Comparison of ENCODE assay signal across 23 cellular contexts in the genomic region with DNA sequence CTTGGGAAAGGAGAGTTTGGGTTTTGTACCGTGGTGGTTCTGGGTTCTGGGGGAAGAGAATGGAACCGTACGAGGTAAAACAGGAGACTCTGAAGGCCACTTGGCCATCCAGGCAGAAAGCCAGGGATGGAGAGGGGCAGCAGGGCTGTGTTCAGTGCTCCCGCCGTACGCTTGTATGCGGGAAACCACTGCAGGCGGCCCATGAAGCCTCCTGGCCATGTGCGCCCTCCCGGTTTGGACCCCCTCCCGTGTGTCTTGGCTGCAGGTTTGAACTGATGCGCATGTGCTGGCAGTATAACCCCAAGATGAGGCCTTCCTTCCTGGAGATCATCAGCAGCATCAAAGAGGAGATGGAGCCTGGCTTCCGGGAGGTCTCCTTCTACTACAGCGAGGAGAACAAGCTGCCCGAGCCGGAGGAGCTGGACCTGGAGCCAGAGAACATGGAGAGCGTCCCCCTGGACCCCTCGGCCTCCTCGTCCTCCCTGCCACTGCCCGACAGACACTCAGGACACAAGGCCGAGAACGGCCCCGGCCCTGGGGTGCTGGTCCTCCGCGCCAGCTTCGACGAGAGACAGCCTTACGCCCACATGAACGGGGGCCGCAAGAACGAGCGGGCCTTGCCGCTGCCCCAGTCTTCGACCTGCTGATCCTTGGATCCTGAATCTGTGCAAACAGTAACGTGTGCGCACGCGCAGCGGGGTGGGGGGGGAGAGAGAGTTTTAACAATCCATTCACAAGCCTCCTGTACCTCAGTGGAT. TPM values are rescaled to one million over a fixed set of nuclear protein-coding genes. Genes with fewer than 3 reads are reported as not detected.
"Had no signal": no experiment of that assay in that cellular context is flagged by ENCODE, and none has a peak within 500 bp of the region (broad histone marks: within the 10 kb centered on the region; RNA-seq: fewer than 3 reads in every experiment).

No MANE protein-coding gene starts in this region.

- H3K27me3 ChIP-seq: adrenal gland, pancreas had no signal

- FAIRE-seq: keratinocyte, pancreas had no signal

- DNase-seq: activated CD4-positive, alpha-beta T cell treated with anti-CD3 and anti-CD28 coated beads, Interleukin-2, amount 50 U/mL, for 1 hour; activated CD4-positive, CD25-positive, alpha-beta regulatory T cell treated with anti-CD3 and anti-CD28 coated beads, Interleukin-2, amount 50 U/mL, for 72 hours; activated CD8-positive, alpha-beta memory T cell treated with anti-CD3 and anti-CD28 coated beads, Interleukin-2, amount 50 U/mL, for 4 hours; activated effector memory CD4-positive, alpha-beta T cell treated with anti-CD3 and anti-CD28 coated beads, Interleukin-2, amount 50 U/mL, for 16 hours; activated T-cell treated with anti-CD3 and anti-CD28 coated beads, Interleukin-2, amount 50 U/mL, for 48 hours; effector memory CD4-positive, alpha-beta T cell; foreskin fibroblast; glutamatergic neuron; hippocampal formation; left ventricle myocardium inferior; mammary epithelial cell; pancreas; stimulated activated CD8-positive, alpha-beta memory T cell treated with anti-CD3 and anti-CD28 coated beads, Interleukin-4, amount 100 ng/mL, for 48 hours; stimulated activated naive CD4-positive, alpha-beta T cell treated with Interleukin-2 at 50 U/mL for 16 hours; T-helper 2 cell; trophoblast cell had no signal

- H3K9me3 ChIP-seq: adrenal gland, pancreas had no signal

- ATAC-seq: activated naive CD4-positive, alpha-beta T cell treated with anti-CD3 and anti-CD28 coated beads, Interleukin-2, amount 50 U/mL, for 72 hours; pancreas had no signal

- H3K27ac ChIP-seq: pancreas had no signal

- H3K4me3 ChIP-seq: adrenal gland, left ventricle myocardium inferior, pancreas had no signal

RNA-seq across cellular contexts. Expression of a gene that starts 50.6 kb away (rescaled TPM):
- total RNA-seq: activated naive CD4-positive, alpha-beta T cell treated with anti-CD3 and anti-CD28 coated beads, Interleukin-2, amount 50 U/mL, for 72 hours; adrenal gland; bronchial epithelial cell; dermis blood vessel endothelial cell; mammary epithelial cell; SK-MEL-5; subcutaneous adipose tissue had no signal
- polyA plus RNA-seq: keratinocyte, mammary epithelial cell had no signal
